27 cellular contexts compared by ENCODE assay signal in the genomic region with DNA sequence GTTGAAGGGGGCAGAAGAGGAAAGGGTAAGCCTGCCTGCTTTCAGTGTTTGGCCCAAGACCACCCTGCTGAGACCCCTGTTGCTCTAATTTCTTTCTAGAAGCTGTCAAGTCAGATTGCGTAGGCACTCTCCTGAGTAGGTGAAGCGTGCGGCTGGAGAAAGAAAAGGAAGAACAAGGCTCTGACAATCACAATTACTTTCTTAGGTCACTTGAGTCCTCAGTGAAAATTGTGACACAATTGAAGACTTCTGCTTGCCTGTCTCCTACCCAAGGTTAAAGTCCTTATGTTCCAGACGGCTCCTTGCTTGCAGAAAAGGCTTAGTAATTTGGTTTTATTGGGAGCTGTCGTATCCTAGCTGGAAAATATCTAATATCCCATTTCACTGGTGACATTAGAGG. TPM values are rescaled to one million over a fixed set of nuclear protein-coding genes. Genes with fewer than 3 reads are reported as not detected.
"Had no signal": no experiment of that assay in that cellular context is flagged by ENCODE, and none has a peak within 500 bp of the region (broad histone marks: within the 10 kb centered on the region; RNA-seq: fewer than 3 reads in every experiment).

No MANE protein-coding gene starts in this region.

- ATAC-seq: activated CD8-positive, alpha-beta T cell treated with anti-CD3 and anti-CD28 coated beads, Interleukin-2, amount 10 ng/mL, durations not matched to agents 7 days and 5 days; foreskin keratinocyte; left lobe of liver; sciatic nerve; stimulated activated memory B cell treated with anti-CD40 and anti-IgM and Interleukin-4, amounts not matched to agents 10 μg/mL and 1 μg/mL and 100 μg/mL, for 72 hours had no signal

- H3K4me3 Mint-ChIP-seq: activated CD8-positive, alpha-beta T cell treated with anti-CD3 and anti-CD28 coated beads, Interleukin-2, amount 10 ng/mL, durations not matched to agents 7 days and 5 days; activated naive CD4-positive, alpha-beta T cell treated with anti-CD3 and anti-CD28 coated beads, Interleukin-2, amount 50 U/mL, for 24 hours; activated T-helper 1 cell treated with anti-CD3 and anti-CD28 coated beads, Interleukin-12 subunit alpha, Interleukin-12 subunit beta, Interleukin-2, Interleukin-4 antibody, amounts not matched to agents 30 ng/mL and 10 ng/mL and 1 ng/mL, durations not matched to agents 14 hours and 24 hours and 36 hours; brain; immature natural killer cell; naive B cell; stimulated activated memory B cell treated with anti-CD40 and anti-IgM and Interleukin-4, amounts not matched to agents 10 μg/mL and 1 μg/mL and 100 μg/mL, for 72 hours had no signal

- H3K79me2 ChIP-seq: hepatocyte had no signal

- DNase-seq: activated CD4-positive, alpha-beta T cell treated with anti-CD3 and anti-CD28 coated beads for 1 hour; activated CD4-positive, alpha-beta T cell treated with anti-CD3 and anti-CD28 coated beads, Interleukin-2, amount 50 U/mL, for 1 hour; activated CD8-positive, alpha-beta T cell treated with anti-CD3 and anti-CD28 coated beads, Interleukin-2, amount 10 ng/mL, durations not matched to agents 7 days and 5 days; activated gamma-delta T cell; anterior cingulate cortex; caudate nucleus; effector memory CD4-positive, alpha-beta T cell; foreskin keratinocyte; immature natural killer cell; lower lobe of right lung; naive B cell; occipital lobe; small intestine; stomach; transverse colon had no signal

- H3K9me3 Mint-ChIP-seq: activated naive CD4-positive, alpha-beta T cell treated with anti-CD3 and anti-CD28 coated beads, Interleukin-2, amount 50 U/mL, for 24 hours; activated T-helper 1 cell treated with anti-CD3 and anti-CD28 coated beads, Interleukin-12 subunit alpha, Interleukin-12 subunit beta, Interleukin-2, Interleukin-4 antibody, amounts not matched to agents 30 ng/mL and 10 ng/mL and 1 ng/mL, durations not matched to agents 14 hours and 24 hours and 36 hours; naive B cell; stimulated activated memory B cell treated with anti-CD40 and anti-IgM and Interleukin-4, amounts not matched to agents 10 μg/mL and 1 μg/mL and 100 μg/mL, for 72 hours had no signal

- H3K27me3 Mint-ChIP-seq: activated naive CD4-positive, alpha-beta T cell treated with anti-CD3 and anti-CD28 coated beads, Interleukin-2, amount 50 U/mL, for 24 hours had no signal

- H3K4me1 Mint-ChIP-seq: brain; naive B cell; stimulated activated memory B cell treated with anti-CD40 and anti-IgM and Interleukin-4, amounts not matched to agents 10 μg/mL and 1 μg/mL and 100 μg/mL, for 72 hours had no signal

- H3K4me3 ChIP-seq: hepatocyte, lower lobe of right lung, stomach, suprapubic skin, transverse colon had no signal

- H2AFZ ChIP-seq: hepatocyte had no signal

- H3K27ac Mint-ChIP-seq: activated naive CD4-positive, alpha-beta T cell treated with anti-CD3 and anti-CD28 coated beads, Interleukin-2, amount 50 U/mL, for 24 hours; activated T-helper 1 cell treated with anti-CD3 and anti-CD28 coated beads, Interleukin-12 subunit alpha, Interleukin-12 subunit beta, Interleukin-2, Interleukin-4 antibody, amounts not matched to agents 30 ng/mL and 10 ng/mL and 1 ng/mL, durations not matched to agents 14 hours and 24 hours and 36 hours; brain; immature natural killer cell; naive B cell; stimulated activated memory B cell treated with anti-CD40 and anti-IgM and Interleukin-4, amounts not matched to agents 10 μg/mL and 1 μg/mL and 100 μg/mL, for 72 hours had no signal

- H3K36me3 Mint-ChIP-seq: activated naive CD4-positive, alpha-beta T cell treated with anti-CD3 and anti-CD28 coated beads, Interleukin-2, amount 50 U/mL, for 24 hours; brain; immature natural killer cell; naive B cell; stimulated activated memory B cell treated with anti-CD40 and anti-IgM and Interleukin-4, amounts not matched to agents 10 μg/mL and 1 μg/mL and 100 μg/mL, for 72 hours had no signal

- H3K9me3 ChIP-seq: lower lobe of right lung, suprapubic skin, transverse colon had no signal

- H3K27ac ChIP-seq: foreskin keratinocyte, hepatocyte, lower lobe of right lung, stomach, suprapubic skin, transverse colon had no signal

- H3K4me1 ChIP-seq: foreskin keratinocyte, lower lobe of right lung, stomach, suprapubic skin, transverse colon had no signal

- H3K36me3 ChIP-seq: lower lobe of right lung, stomach, suprapubic skin, transverse colon had no signal

- H3K4me2 ChIP-seq: hepatocyte had no signal

- H3K27me3 ChIP-seq: foreskin keratinocyte, hepatocyte, suprapubic skin had no signal

RNA-seq across cellular contexts. Expression of gene CTSG, which starts 0.7 kb away (rescaled TPM):
- total RNA-seq: activated T-helper 1 cell treated with anti-CD3 and anti-CD28 coated beads, Interleukin-12 subunit alpha, Interleukin-12 subunit beta, Interleukin-2, Interleukin-4 antibody, amounts not matched to agents 30 ng/mL and 10 ng/mL and 1 ng/mL, durations not matched to agents 14 hours and 24 hours and 36 hours; dermis microvascular lymphatic vessel endothelial cell; foreskin keratinocyte; hepatocyte; kidney epithelial cell; occipital lobe; renal cortical epithelial cell had no signal

RNA-seq across cellular contexts. Expression of gene GZMH, which starts 32.7 kb away (rescaled TPM):
- total RNA-seq: dermis microvascular lymphatic vessel endothelial cell, foreskin keratinocyte, hepatocyte, kidney epithelial cell, mesenteric fat pad, occipital lobe, renal cortical epithelial cell, suprapubic skin had no signal

RNA-seq across cellular contexts. Expression of gene GZMB, which starts 57.2 kb away (rescaled TPM):
- total RNA-seq: dermis microvascular lymphatic vessel endothelial cell, foreskin keratinocyte, hepatocyte, kidney epithelial cell, occipital lobe, renal cortical epithelial cell had no signal
